ENCODE assay signal across 1 cellular context in genomic region chr19:51387924-51388389, GRCh38.
TF ChIP-seq lines count a peak whose summit lies in the region.

LIM2 (minus strand) TSS chr19:51387974; CDS start chr19:51387443, 531 bp downstream.

TF ChIP-seq in HepG2, 621 proteins besides CTCF, POLR2A, EP300 and RAD21 (continued from another document and continues in another):
- TF ChIP-seq, protein P1, sequence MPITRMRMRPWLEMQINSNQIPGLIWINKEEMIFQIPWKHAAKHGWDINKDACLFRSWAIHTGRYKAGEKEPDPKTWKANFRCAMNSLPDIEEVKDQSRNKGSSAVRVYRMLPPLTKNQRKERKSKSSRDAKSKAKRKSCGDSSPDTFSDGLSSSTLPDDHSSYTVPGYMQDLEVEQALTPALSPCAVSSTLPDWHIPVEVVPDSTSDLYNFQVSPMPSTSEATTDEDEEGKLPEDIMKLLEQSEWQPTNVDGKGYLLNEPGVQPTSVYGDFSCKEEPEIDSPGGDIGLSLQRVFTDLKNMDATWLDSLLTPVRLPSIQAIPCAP (CRISPR knock-in tag; IDR thresholded peaks at IDR 0.05; ENCODE audit: low read depth), result no peak
- TF ChIP-seq SP2 (CRISPR knock-in tag; IDR thresholded peaks at IDR 0.05) (no peak), ATF4 (CRISPR knock-in tag; IDR thresholded peaks at IDR 0.05) (peak in 1 of 2 experiments; percentile 66; a peak in 1 of 4 replicates), ATRX (CRISPR knock-in tag; IDR thresholded peaks at IDR 0.05; ENCODE audit: borderline replicate concordance) (no peak), SOX5 (CRISPR knock-in tag; IDR thresholded peaks at IDR 0.05; ENCODE audit: borderline replicate concordance) (peak; percentile 63; the same call in 1 of the 2 replicates), NR2F1 (CRISPR knock-in tag; IDR thresholded peaks at IDR 0.05) (peak; percentile 59 to 70; a peak in 3 of 4 replicates), THRA (CRISPR knock-in tag; IDR thresholded peaks at IDR 0.05; ENCODE audit: borderline replicate concordance) (peak; percentile 13; the same call in 1 of the 2 replicates), ESRRA (CRISPR knock-in tag; IDR thresholded peaks at IDR 0.05; ENCODE audit: low read depth) (0 out of 2 replicates have a peak, but pooled peaks have one; percentile 23), ZNF143 (CRISPR knock-in tag; IDR thresholded peaks at IDR 0.05) (no peak), ZNF609 (CRISPR knock-in tag; IDR thresholded peaks at IDR 0.05; ENCODE audit: borderline replicate concordance) (no peak), SOX6 (IDR thresholded peaks at IDR 0.05) (no peak), SOX6 (CRISPR knock-in tag; IDR thresholded peaks at IDR 0.05) (peak; percentile 82), PAXIP1 (CRISPR knock-in tag; conservative IDR thresholded peaks at IDR 0.05) (peak; percentile 68), ZUFSP (CRISPR knock-in tag; IDR thresholded peaks at IDR 0.05; ENCODE audit: borderline replicate concordance) (no peak), SMARCE1 (IDR thresholded peaks at IDR 0.05; ENCODE audit: borderline replicate concordance) (no peak), TCF7L2 (IDR thresholded peaks at IDR 0.05; ENCODE audit: low read depth, low read length) (no peak), RBFOX2 (IDR thresholded peaks at IDR 0.05; ENCODE audit: low read depth, low read length) (no peak), ZNF292 (CRISPR knock-in tag; IDR thresholded peaks at IDR 0.05; ENCODE audit: borderline replicate concordance, low read depth) (0 out of 2 replicates have a peak, but pooled peaks have one; percentile 20), RXRB (CRISPR knock-in tag; IDR thresholded peaks at IDR 0.05; ENCODE audit: borderline replicate concordance) (0 out of 2 replicates have a peak, but pooled peaks have one; percentile 14), MED1 (CRISPR knock-in tag; IDR thresholded peaks at IDR 0.05) (peak; percentile 45; the same call in 1 of the 2 replicates), ZNF354B (CRISPR knock-in tag; IDR thresholded peaks at IDR 0.05) (no peak), POGZ (CRISPR knock-in tag; IDR thresholded peaks at IDR 0.05) (0 out of 2 replicates have a peak, but pooled peaks have one; percentile 27)
- TF ChIP-seq, protein P2, sequence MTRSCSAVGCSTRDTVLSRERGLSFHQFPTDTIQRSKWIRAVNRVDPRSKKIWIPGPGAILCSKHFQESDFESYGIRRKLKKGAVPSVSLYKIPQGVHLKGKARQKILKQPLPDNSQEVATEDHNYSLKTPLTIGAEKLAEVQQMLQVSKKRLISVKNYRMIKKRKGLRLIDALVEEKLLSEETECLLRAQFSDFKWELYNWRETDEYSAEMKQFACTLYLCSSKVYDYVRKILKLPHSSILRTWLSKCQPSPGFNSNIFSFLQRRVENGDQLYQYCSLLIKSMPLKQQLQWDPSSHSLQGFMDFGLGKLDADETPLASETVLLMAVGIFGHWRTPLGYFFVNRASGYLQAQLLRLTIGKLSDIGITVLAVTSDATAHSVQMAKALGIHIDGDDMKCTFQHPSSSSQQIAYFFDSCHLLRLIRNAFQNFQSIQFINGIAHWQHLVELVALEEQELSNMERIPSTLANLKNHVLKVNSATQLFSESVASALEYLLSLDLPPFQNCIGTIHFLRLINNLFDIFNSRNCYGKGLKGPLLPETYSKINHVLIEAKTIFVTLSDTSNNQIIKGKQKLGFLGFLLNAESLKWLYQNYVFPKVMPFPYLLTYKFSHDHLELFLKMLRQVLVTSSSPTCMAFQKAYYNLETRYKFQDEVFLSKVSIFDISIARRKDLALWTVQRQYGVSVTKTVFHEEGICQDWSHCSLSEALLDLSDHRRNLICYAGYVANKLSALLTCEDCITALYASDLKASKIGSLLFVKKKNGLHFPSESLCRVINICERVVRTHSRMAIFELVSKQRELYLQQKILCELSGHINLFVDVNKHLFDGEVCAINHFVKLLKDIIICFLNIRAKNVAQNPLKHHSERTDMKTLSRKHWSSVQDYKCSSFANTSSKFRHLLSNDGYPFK (CRISPR knock-in tag; IDR thresholded peaks at IDR 0.05; ENCODE audit: borderline replicate concordance), result no peak; the same call in 1 of the 2 replicates
- TF ChIP-seq, protein P3, sequence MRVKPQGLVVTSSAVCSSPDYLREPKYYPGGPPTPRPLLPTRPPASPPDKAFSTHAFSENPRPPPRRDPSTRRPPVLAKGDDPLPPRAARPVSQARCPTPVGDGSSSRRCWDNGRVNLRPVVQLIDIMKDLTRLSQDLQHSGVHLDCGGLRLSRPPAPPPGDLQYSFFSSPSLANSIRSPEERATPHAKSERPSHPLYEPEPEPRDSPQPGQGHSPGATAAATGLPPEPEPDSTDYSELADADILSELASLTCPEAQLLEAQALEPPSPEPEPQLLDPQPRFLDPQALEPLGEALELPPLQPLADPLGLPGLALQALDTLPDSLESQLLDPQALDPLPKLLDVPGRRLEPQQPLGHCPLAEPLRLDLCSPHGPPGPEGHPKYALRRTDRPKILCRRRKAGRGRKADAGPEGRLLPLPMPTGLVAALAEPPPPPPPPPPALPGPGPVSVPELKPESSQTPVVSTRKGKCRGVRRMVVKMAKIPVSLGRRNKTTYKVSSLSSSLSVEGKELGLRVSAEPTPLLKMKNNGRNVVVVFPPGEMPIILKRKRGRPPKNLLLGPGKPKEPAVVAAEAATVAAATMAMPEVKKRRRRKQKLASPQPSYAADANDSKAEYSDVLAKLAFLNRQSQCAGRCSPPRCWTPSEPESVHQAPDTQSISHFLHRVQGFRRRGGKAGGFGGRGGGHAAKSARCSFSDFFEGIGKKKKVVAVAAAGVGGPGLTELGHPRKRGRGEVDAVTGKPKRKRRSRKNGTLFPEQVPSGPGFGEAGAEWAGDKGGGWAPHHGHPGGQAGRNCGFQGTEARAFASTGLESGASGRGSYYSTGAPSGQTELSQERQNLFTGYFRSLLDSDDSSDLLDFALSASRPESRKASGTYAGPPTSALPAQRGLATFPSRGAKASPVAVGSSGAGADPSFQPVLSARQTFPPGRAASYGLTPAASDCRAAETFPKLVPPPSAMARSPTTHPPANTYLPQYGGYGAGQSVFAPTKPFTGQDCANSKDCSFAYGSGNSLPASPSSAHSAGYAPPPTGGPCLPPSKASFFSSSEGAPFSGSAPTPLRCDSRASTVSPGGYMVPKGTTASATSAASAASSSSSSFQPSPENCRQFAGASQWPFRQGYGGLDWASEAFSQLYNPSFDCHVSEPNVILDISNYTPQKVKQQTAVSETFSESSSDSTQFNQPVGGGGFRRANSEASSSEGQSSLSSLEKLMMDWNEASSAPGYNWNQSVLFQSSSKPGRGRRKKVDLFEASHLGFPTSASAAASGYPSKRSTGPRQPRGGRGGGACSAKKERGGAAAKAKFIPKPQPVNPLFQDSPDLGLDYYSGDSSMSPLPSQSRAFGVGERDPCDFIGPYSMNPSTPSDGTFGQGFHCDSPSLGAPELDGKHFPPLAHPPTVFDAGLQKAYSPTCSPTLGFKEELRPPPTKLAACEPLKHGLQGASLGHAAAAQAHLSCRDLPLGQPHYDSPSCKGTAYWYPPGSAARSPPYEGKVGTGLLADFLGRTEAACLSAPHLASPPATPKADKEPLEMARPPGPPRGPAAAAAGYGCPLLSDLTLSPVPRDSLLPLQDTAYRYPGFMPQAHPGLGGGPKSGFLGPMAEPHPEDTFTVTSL (CRISPR knock-in tag; IDR thresholded peaks at IDR 0.05; ENCODE audit: borderline replicate concordance), result 0 out of 2 replicates have a peak, but pooled peaks have one; percentile 30
- TF ChIP-seq, protein P4, sequence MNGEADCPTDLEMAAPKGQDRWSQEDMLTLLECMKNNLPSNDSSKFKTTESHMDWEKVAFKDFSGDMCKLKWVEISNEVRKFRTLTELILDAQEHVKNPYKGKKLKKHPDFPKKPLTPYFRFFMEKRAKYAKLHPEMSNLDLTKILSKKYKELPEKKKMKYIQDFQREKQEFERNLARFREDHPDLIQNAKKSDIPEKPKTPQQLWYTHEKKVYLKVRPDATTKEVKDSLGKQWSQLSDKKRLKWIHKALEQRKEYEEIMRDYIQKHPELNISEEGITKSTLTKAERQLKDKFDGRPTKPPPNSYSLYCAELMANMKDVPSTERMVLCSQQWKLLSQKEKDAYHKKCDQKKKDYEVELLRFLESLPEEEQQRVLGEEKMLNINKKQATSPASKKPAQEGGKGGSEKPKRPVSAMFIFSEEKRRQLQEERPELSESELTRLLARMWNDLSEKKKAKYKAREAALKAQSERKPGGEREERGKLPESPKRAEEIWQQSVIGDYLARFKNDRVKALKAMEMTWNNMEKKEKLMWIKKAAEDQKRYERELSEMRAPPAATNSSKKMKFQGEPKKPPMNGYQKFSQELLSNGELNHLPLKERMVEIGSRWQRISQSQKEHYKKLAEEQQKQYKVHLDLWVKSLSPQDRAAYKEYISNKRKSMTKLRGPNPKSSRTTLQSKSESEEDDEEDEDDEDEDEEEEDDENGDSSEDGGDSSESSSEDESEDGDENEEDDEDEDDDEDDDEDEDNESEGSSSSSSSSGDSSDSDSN (CRISPR knock-in tag; IDR thresholded peaks at IDR 0.05), result peak; percentile 63; the same call in 1 of the 2 replicates
